Comparison of ENCODE assay signal across 27 cellular contexts in genomic region chr6:20284672-20285071, GRCh38.
"Had no signal": no experiment of that assay in that cellular context is flagged by ENCODE, and none has a peak within 500 bp of the region (broad histone marks: within the 10 kb centered on the region; RNA-seq: fewer than 3 reads in every experiment).

No MANE protein-coding gene starts in this region.

- DNase-seq: stimulated activated CD4-positive, alpha-beta T cell treated with anti-CD3 and anti-CD28 coated beads, Interleukin-2, amount 100 ng/mL, for 48 hours; stimulated activated CD4-positive, alpha-beta T cell treated with anti-CD3 and anti-CD28 coated beads, Interleukin-4, amount 100 ng/mL, for 1 hour; stimulated activated CD4-positive, alpha-beta T cell treated with anti-CD3 and anti-CD28 coated beads, Interleukin-4, amount 100 ng/mL, for 24 hours; stimulated activated CD4-positive, alpha-beta T cell treated with anti-CD3 and anti-CD28 coated beads, Interleukin-4, amount 100 ng/mL, for 4 hours; stimulated activated CD8-positive, alpha-beta memory T cell treated with anti-CD3 and anti-CD28 coated beads, Interleukin-4, amount 100 ng/mL, for 48 hours; stimulated activated naive B cell treated with anti-CD40 and anti-IgM and Interleukin-4, amounts not matched to agents 10 μg/mL and 1 μg/mL and 100 μg/mL, for 72 hours; stimulated activated naive CD4-positive, alpha-beta T cell; stimulated activated naive CD4-positive, alpha-beta T cell treated with Interleukin-2 at 50 U/mL for 16 hours; stimulated activated naive CD8-positive, alpha-beta T cell treated with anti-CD3 and anti-CD28 coated beads, Interleukin-15, amount 100 ng/mL, for 72 hours; stimulated activated naive CD8-positive, alpha-beta T cell treated with anti-CD3 and anti-CD28 coated beads, Interleukin-15, Interleukin-2, amounts not matched to agents 100 U/mL and 50 U/mL, for 24 hours; stomach; substantia nigra; testis; thyroid gland; tibial artery; transverse colon; trophoblast cell; upper lobe of left lung; upper lobe of right lung; uterus had no signal

- H3K4me1 ChIP-seq: stomach, suprapubic skin, testis, thyroid gland, tibial artery, tibial nerve, transverse colon, upper lobe of left lung, upper lobe of right lung, uterus, vagina had no signal

- H3K27ac ChIP-seq: stomach, suprapubic skin, testis, thoracic aorta, thyroid gland, tibial artery, tibial nerve, transverse colon, upper lobe of left lung, upper lobe of right lung, uterus, vagina had no signal

- H3K36me3 ChIP-seq: stomach, suprapubic skin, thoracic aorta, thyroid gland, tibial artery, tibial nerve, transverse colon, upper lobe of left lung, upper lobe of right lung, uterus, vagina had no signal

- H3K4me3 ChIP-seq: stomach, suprapubic skin, testis, thoracic aorta, thyroid gland, tibial artery, tibial nerve, transverse colon, upper lobe of left lung, upper lobe of right lung, uterus, vagina had no signal

- H3K9me3 ChIP-seq: suprapubic skin, testis, thoracic aorta, thyroid gland, tibial artery, transverse colon, upper lobe of left lung, upper lobe of right lung, uterus, vagina had no signal

- ATAC-seq: stimulated activated effector memory CD8-positive, alpha-beta T cell treated with anti-CD3 and anti-CD28 coated beads, Interleukin-12 subunit alpha, Interleukin-12 subunit beta, amount 100 ng/mL, for 72 hours; stimulated activated memory B cell treated with anti-CD40 and anti-IgM and Interleukin-4, amounts not matched to agents 10 μg/mL and 1 μg/mL and 100 μg/mL, for 72 hours; stimulated activated naive B cell treated with anti-CD40 and anti-IgM and Interleukin-4, amounts not matched to agents 10 μg/mL and 1 μg/mL and 100 μg/mL, for 72 hours; stimulated activated naive CD8-positive, alpha-beta T cell treated with anti-CD3 and anti-CD28 coated beads, Interleukin-15, amount 100 ng/mL, for 72 hours; stimulated activated naive CD8-positive, alpha-beta T cell treated with anti-CD3 and anti-CD28 coated beads, Interleukin-15, Interleukin-2, amounts not matched to agents 100 U/mL and 50 U/mL, for 24 hours; upper lobe of right lung had no signal

- H3K27me3 ChIP-seq: stomach, suprapubic skin, testis, thyroid gland, tibial nerve, transverse colon, upper lobe of left lung, upper lobe of right lung, uterus, vagina had no signal

- FAIRE-seq: urothelium cell line had no signal
